Comparison of ENCODE assay signal across 27 cellular contexts in the genomic region with DNA sequence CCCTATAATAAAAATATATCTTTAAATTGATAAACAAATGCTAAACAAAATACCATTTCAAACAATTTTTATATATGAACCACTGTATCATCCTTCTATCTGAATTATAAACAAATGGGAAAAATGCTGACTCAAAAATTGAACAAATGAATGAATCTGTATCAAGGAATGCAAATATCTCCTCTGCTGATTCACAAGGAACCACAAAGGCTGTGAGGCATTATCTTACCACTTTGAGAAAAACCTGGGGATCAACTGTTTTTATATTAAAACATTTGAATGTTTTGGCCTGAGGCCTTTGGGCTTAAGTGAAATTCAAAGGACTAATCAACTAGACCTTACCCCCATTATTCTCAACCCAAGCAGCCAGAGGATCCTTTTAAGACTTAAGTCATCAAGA.
A peak's percentile ranks its signal among the peaks of the same experiment; 100 is the strongest.
DNase-seq lines count a peak whose midpoint lies in the region; ATAC-seq, FAIRE-seq and TF ChIP-seq lines count a peak whose summit lies in the region.
"Had no signal": no experiment of that assay in that cellular context is flagged by ENCODE, and none has a peak within 500 bp of the region (broad histone marks: within the 10 kb centered on the region; RNA-seq: fewer than 3 reads in every experiment).

No MANE protein-coding gene starts in this region.

- CTCF ChIA-PET in A549 (lab: Yijun Ruan, JAX), result no interaction called here
- CTCF ChIA-PET in activated CD4-positive, alpha-beta T cell treated with anti-CD3 and anti-CD28 coated beads, Interleukin-2, amount 10 ng/mL, durations not matched to agents 7 days and 5 days (lab: Charles Lee), result interaction anchor here (1.3 to 1.4 kb wide), 2 partner anchors 11 to 13 kb away, joined by 3 read pairs; no protein-coding TSS in a partner anchor

- ATAC-seq in A549, result no peak
- ATAC-seq: naive thymus-derived CD4-positive, alpha-beta T cell had no signal

- POLR2A ChIA-PET in A549 (lab: Yijun Ruan, JAX), result no interaction called here
- POLR2A ChIA-PET in activated CD4-positive, alpha-beta T cell treated with anti-CD3 and anti-CD28 coated beads, Interleukin-2, amount 10 ng/mL, durations not matched to agents 7 days and 5 days (lab: Charles Lee), result no interaction called here

- no peak overlapping the region for H3K4me2 ChIP-seq in A549

- TF ChIP-seq EP300 in A549 (IDR thresholded peaks at IDR 0.05), result no peak

- no peaks in the 10 kb centered on the region for H3K27me3 Mint-ChIP-seq in HFFc6 (ENCODE audit: insufficient read depth)
- no peaks in the 10 kb centered on the region for H3K27me3 Mint-ChIP-seq in activated CD4-positive, alpha-beta T cell treated with anti-CD3 and anti-CD28 coated beads, Interleukin-2, amount 10 ng/mL, durations not matched to agents 7 days and 5 days
- H3K27me3 Mint-ChIP-seq: activated naive CD4-positive, alpha-beta T cell treated with anti-CD3 and anti-CD28 coated beads, Interleukin-2, amount 10 ng/mL, durations not matched to agents 7 days and 5 days; CD4-positive, alpha-beta memory T cell; dendritic cell treated with granulocyte-macrophage colony-stimulating factor and Interleukin-4, amounts not matched to agents 40 ng/mL and 50 ng/mL, for 4 days; naive thymus-derived CD4-positive, alpha-beta T cell; stimulated activated naive CD8-positive, alpha-beta T cell treated with anti-CD3 and anti-CD28 coated beads, Interleukin-15, Interleukin-2, amounts not matched to agents 100 ng/mL and 50 ng/mL, for 24 hours had no signal

- H3K27me3 ChIP-seq in H7 (ENCODE audit: control insufficient read depth, insufficient read depth, low read length), result no peaks in the 10 kb centered on the region
- H3K27me3 ChIP-seq: esophagus squamous epithelium had no signal

- DNase-seq in A549 (ENCODE audit: low read depth in 1 of 2, low spot score in 1 of 2) (no peak), HFFc6 (peak; percentile 57), amniotic epithelial cell (ENCODE audit: low read depth) (peak; percentile 51), fibroblast of peridontal ligament (ENCODE audit: extremely low read depth) (peak; percentile 3), COLO668 (lab: John Stamatoyannopoulos, UW; ENCODE audit: unreplicated experiment) (no peak), H7 (no peak), NOMO-1 treated with dmso at 0.1 percent for 144 hours (lab: John Stamatoyannopoulos, UW; ENCODE audit: unreplicated experiment) (no peak)
- DNase-seq in activated CD4-positive, alpha-beta T cell treated with anti-CD3 and anti-CD28 coated beads, Interleukin-2, amount 10 ng/mL, durations not matched to agents 7 days and 5 days, result no peak
- DNase-seq: 8988T; activated CD4-positive, alpha-beta T cell treated with anti-CD3 and anti-CD28 coated beads, Interleukin-2, amount 50 U/mL, for 48 hours; activated naive CD4-positive, alpha-beta T cell treated with anti-CD3 and anti-CD28 coated beads, Interleukin-2, amount 10 ng/mL, durations not matched to agents 7 days and 5 days; AML-193; amygdala; caudate nucleus; CD4-positive, alpha-beta memory T cell; endodermal cell; esophagus squamous epithelium; midbrain; naive thymus-derived CD4-positive, alpha-beta T cell; NCI-H345; NCI-H774; nucleus accumbens had no signal

- FAIRE-seq in A549 (lab: Jason Lieb, UNC), result no peak
- FAIRE-seq: TTC549 had no signal

- no peaks in the 10 kb centered on the region for H3K9me3 ChIP-seq in A549
- H3K9me3 ChIP-seq: esophagus squamous epithelium had no signal

- no peaks in the 10 kb centered on the region for H3K4me1 ChIP-seq in A549
- H3K4me1 ChIP-seq: esophagus squamous epithelium had no signal

- H3K27ac Mint-ChIP-seq in HFFc6, result peak overlapping the region; percentile 36; the same call in 1 of the 2 replicates
- H3K27ac Mint-ChIP-seq in activated CD4-positive, alpha-beta T cell treated with anti-CD3 and anti-CD28 coated beads, Interleukin-2, amount 10 ng/mL, durations not matched to agents 7 days and 5 days, result no peak overlapping the region
- H3K27ac Mint-ChIP-seq: activated naive CD4-positive, alpha-beta T cell treated with anti-CD3 and anti-CD28 coated beads, Interleukin-2, amount 10 ng/mL, durations not matched to agents 7 days and 5 days; CD4-positive, alpha-beta memory T cell; dendritic cell treated with granulocyte-macrophage colony-stimulating factor and Interleukin-4, amounts not matched to agents 40 ng/mL and 50 ng/mL, for 4 days; endodermal cell; naive thymus-derived CD4-positive, alpha-beta T cell; stimulated activated naive CD8-positive, alpha-beta T cell treated with anti-CD3 and anti-CD28 coated beads, Interleukin-15, Interleukin-2, amounts not matched to agents 100 ng/mL and 50 ng/mL, for 24 hours had no signal

- 0 out of 2 replicates have a peak overlapping the region, but pooled peaks have one; percentile 1 for H3K4me3 Mint-ChIP-seq in HFFc6
- H3K4me3 Mint-ChIP-seq in activated CD4-positive, alpha-beta T cell treated with anti-CD3 and anti-CD28 coated beads, Interleukin-2, amount 10 ng/mL, durations not matched to agents 7 days and 5 days, result no peak overlapping the region
- H3K4me3 Mint-ChIP-seq: activated naive CD4-positive, alpha-beta T cell treated with anti-CD3 and anti-CD28 coated beads, Interleukin-2, amount 10 ng/mL, durations not matched to agents 7 days and 5 days; CD4-positive, alpha-beta memory T cell; dendritic cell treated with granulocyte-macrophage colony-stimulating factor and Interleukin-4, amounts not matched to agents 40 ng/mL and 50 ng/mL, for 4 days; endodermal cell; naive thymus-derived CD4-positive, alpha-beta T cell; stimulated activated naive CD8-positive, alpha-beta T cell treated with anti-CD3 and anti-CD28 coated beads, Interleukin-15, Interleukin-2, amounts not matched to agents 100 ng/mL and 50 ng/mL, for 24 hours had no signal

- TF ChIP-seq RAD21 in A549 (conservative IDR thresholded peaks at IDR 0.05 in 1 of 2, IDR thresholded peaks at IDR 0.05 in 1 of 2), result no peak

- peaks cover 28% of the 10 kb centered on the region for H3K4me1 Mint-ChIP-seq in HFFc6 (ENCODE audit: low read depth)
- H3K4me1 Mint-ChIP-seq in activated CD4-positive, alpha-beta T cell treated with anti-CD3 and anti-CD28 coated beads, Interleukin-2, amount 10 ng/mL, durations not matched to agents 7 days and 5 days, result no peaks in the 10 kb centered on the region
- H3K4me1 Mint-ChIP-seq: activated naive CD4-positive, alpha-beta T cell treated with anti-CD3 and anti-CD28 coated beads, Interleukin-2, amount 10 ng/mL, durations not matched to agents 7 days and 5 days; CD4-positive, alpha-beta memory T cell; endodermal cell; naive thymus-derived CD4-positive, alpha-beta T cell had no signal

- TF ChIP-seq CTCF in A549 (IDR thresholded peaks at IDR 0.05) (no peak), HFFc6 (IDR thresholded peaks at IDR 0.05) (no peak)

- no peaks in the 10 kb centered on the region for H3K36me3 ChIP-seq in H7 (replicated peaks; ENCODE audit: control insufficient read depth, insufficient read depth, low read length)
- H3K36me3 ChIP-seq: esophagus squamous epithelium had no signal

- TF ChIP-seq POLR2A in A549 (IDR thresholded peaks at IDR 0.05; ENCODE audit: low read length), result no peak

- no peak overlapping the region for H3K4me3 ChIP-seq in A549
- H3K4me3 ChIP-seq in H7 (ENCODE audit: insufficient read depth, low read depth, low read length), result no peak overlapping the region
- H3K4me3 ChIP-seq: esophagus squamous epithelium, SK-N-MC, skin epidermis had no signal

- H3K27ac ChIP-seq in A549, result no peak overlapping the region
- H3K27ac ChIP-seq: esophagus squamous epithelium, SK-N-MC, skin epidermis had no signal

- peaks cover 14% of the 10 kb centered on the region; the same call in 1 of the 2 replicates for H3K36me3 Mint-ChIP-seq in HFFc6 (ENCODE audit: low read depth)
- H3K36me3 Mint-ChIP-seq in activated CD4-positive, alpha-beta T cell treated with anti-CD3 and anti-CD28 coated beads, Interleukin-2, amount 10 ng/mL, durations not matched to agents 7 days and 5 days (ENCODE audit: low read depth), result no peaks in the 10 kb centered on the region
- H3K36me3 Mint-ChIP-seq: activated naive CD4-positive, alpha-beta T cell treated with anti-CD3 and anti-CD28 coated beads, Interleukin-2, amount 10 ng/mL, durations not matched to agents 7 days and 5 days had no signal

- H3K9me3 Mint-ChIP-seq in HFFc6, result no peaks in the 10 kb centered on the region
- H3K9me3 Mint-ChIP-seq in activated CD4-positive, alpha-beta T cell treated with anti-CD3 and anti-CD28 coated beads, Interleukin-2, amount 10 ng/mL, durations not matched to agents 7 days and 5 days, result no peaks in the 10 kb centered on the region
- H3K9me3 Mint-ChIP-seq: activated naive CD4-positive, alpha-beta T cell treated with anti-CD3 and anti-CD28 coated beads, Interleukin-2, amount 10 ng/mL, durations not matched to agents 7 days and 5 days; CD4-positive, alpha-beta memory T cell; dendritic cell treated with granulocyte-macrophage colony-stimulating factor and Interleukin-4, amounts not matched to agents 40 ng/mL and 50 ng/mL, for 4 days; endodermal cell; naive thymus-derived CD4-positive, alpha-beta T cell; stimulated activated naive CD8-positive, alpha-beta T cell treated with anti-CD3 and anti-CD28 coated beads, Interleukin-15, Interleukin-2, amounts not matched to agents 100 ng/mL and 50 ng/mL, for 24 hours had no signal

TF ChIP-seq in A549, 52 proteins besides CTCF, POLR2A, EP300 and RAD21:
- no peak for TF ChIP-seq CEBPB (IDR thresholded peaks at IDR 0.05)
- peak; percentile 37 for TF ChIP-seq MAFK (IDR thresholded peaks at IDR 0.05; ENCODE audit: partially characterized antibody)
- no peak for TF ChIP-seq EHF (CRISPR knock-in tag; IDR thresholded peaks at IDR 0.05)
- TF ChIP-seq HOXB5 (CRISPR knock-in tag; IDR thresholded peaks at IDR 0.05), result no peak
- TF ChIP-seq CHD2 (IDR thresholded peaks at IDR 0.05; ENCODE audit: low read length, partially characterized antibody), result no peak
- no peak for TF ChIP-seq NPAS2 (CRISPR knock-in tag; IDR thresholded peaks at IDR 0.05; ENCODE audit: borderline replicate concordance)

Comparison
In these comparisons a context has a peak if more than half of its experiments do, and no peak if none do; other contexts are left out.
1. DNase-seq: peak in HFFc6 (single experiment), amniotic epithelial cell (single experiment) and fibroblast of peridontal ligament (single experiment); none in A549 (0 of 2), COLO668 (single experiment), H7 (single experiment), NOMO-1 treated with dmso at 0.1 percent for 144 hours (single experiment) and activated CD4-positive, alpha-beta T cell treated with anti-CD3 and anti-CD28 coated beads, Interleukin-2, amount 10 ng/mL, durations not matched to agents 7 days and 5 days (single experiment).